Comparison of ENCODE assay signal across 8 cellular contexts in genomic region chr14:34539407-34540180, GRCh38. TPM values are rescaled to one million over a fixed set of nuclear protein-coding genes. Genes with fewer than 3 reads are reported as not detected.
DNase-seq lines count a peak whose midpoint lies in the region; TF ChIP-seq lines count a peak whose summit lies in the region.

Gene EAPP, minus strand, starts transcription at chr14:34539701. Its CDS starts 73 bp downstream, at chr14:34539628.

- peaks cover 30% of the 10 kb centered on the region for H3K79me2 ChIP-seq in OCI-LY3 (ENCODE audit: low read length)

- peak within 1 kb of the TSS; percentile 84 for H3K9ac ChIP-seq in OCI-LY3 (ENCODE audit: low read length)

- H3K27me3 ChIP-seq in OCI-LY3 (ENCODE audit: low read depth, low read length) (no peaks in the 10 kb centered on the region), cardiac muscle cell (no peaks in the 10 kb centered on the region), prostate gland (replicated peaks; ENCODE audit: insufficient read depth) (no peaks in the 10 kb centered on the region), uterus (no peaks in the 10 kb centered on the region)

- peak within 1 kb of the TSS; percentile 81 for H2AFZ ChIP-seq in OCI-LY3 (ENCODE audit: low read depth, low read length)

- no peaks in the 10 kb centered on the region for H3K27me3 Mint-ChIP-seq in activated naive CD4-positive, alpha-beta T cell treated with anti-CD3 and anti-CD28 coated beads, Interleukin-2, amount 50 U/mL, for 24 hours

- H3K4me2 ChIP-seq in OCI-LY3 (ENCODE audit: low read length): peak within 1 kb of the TSS; percentile 81

- no peaks in the 10 kb centered on the region for H3K9me3 ChIP-seq in OCI-LY3 (ENCODE audit: insufficient read depth, low read length)
- H3K9me3 ChIP-seq in cardiac muscle cell (ENCODE audit: low read depth): no peaks in the 10 kb centered on the region
- no peaks in the 10 kb centered on the region for H3K9me3 ChIP-seq in prostate gland
- H3K9me3 ChIP-seq in uterus: no peaks in the 10 kb centered on the region

- DNase-seq in HFF-Myc (ENCODE audit: extremely low read depth, low read depth): peak; percentile 88
- DNase-seq in cardiac muscle cell (ENCODE audit: low read depth in 1 of 2, low spot score in 1 of 2): peak; percentile 98
- DNase-seq in prostate gland (ENCODE audit: low spot score): peak; percentile 99
- DNase-seq in uterus: peak; percentile 95 to 98
- no peak for DNase-seq in hypothalamus (lab: John Stamatoyannopoulos, UW)

- H3K27ac ChIP-seq in OCI-LY3 (ENCODE audit: low read length) (peak within 1 kb of the TSS; percentile 49), cardiac muscle cell (peak within 1 kb of the TSS; percentile 97), prostate gland (peak within 1 kb of the TSS; percentile 96 to 97), uterus (peak within 1 kb of the TSS; percentile 91 to 95)

- H3K36me3 ChIP-seq in OCI-LY3 (replicated peaks; ENCODE audit: low read depth, low read length) (peaks cover 7% of the 10 kb centered on the region), cardiac muscle cell (peaks cover 6% of the 10 kb centered on the region), prostate gland (no peaks in the 10 kb centered on the region), uterus (no peaks in the 10 kb centered on the region)

- no peaks in the 10 kb centered on the region for H3K36me3 Mint-ChIP-seq in activated naive CD4-positive, alpha-beta T cell treated with anti-CD3 and anti-CD28 coated beads, Interleukin-2, amount 50 U/mL, for 24 hours

- H3K4me3 ChIP-seq in GM08714 (ENCODE audit: low read length) (peak within 1 kb of the TSS; percentile 80), HFF-Myc (replicated peaks; ENCODE audit: low read depth, low read length) (peak within 1 kb of the TSS; percentile 79), OCI-LY3 (ENCODE audit: low read length) (peak within 1 kb of the TSS; percentile 98), cardiac muscle cell (peak within 1 kb of the TSS; percentile 65), prostate gland (peak within 1 kb of the TSS; percentile 89 to 97), uterus (peak within 1 kb of the TSS; percentile 79 to 85)

- 4% methylated on average over 56 of the region's 59 CpGs for WGBS in prostate gland

- TF ChIP-seq POLR2A in prostate gland (IDR thresholded peaks at IDR 0.05) (peak; percentile 97), uterus (IDR thresholded peaks at IDR 0.05) (peak; percentile 94 to 97)

- peaks cover 10% of the 10 kb centered on the region for H3K4me1 ChIP-seq in OCI-LY3 (ENCODE audit: low read length)
- peaks cover 5% of the 10 kb centered on the region for H3K4me1 ChIP-seq in cardiac muscle cell (ENCODE audit: low read depth)
- H3K4me1 ChIP-seq in prostate gland (replicated peaks): no peaks in the 10 kb centered on the region
- H3K4me1 ChIP-seq in uterus: no peaks in the 10 kb centered on the region

- H3K27ac Mint-ChIP-seq in activated naive CD4-positive, alpha-beta T cell treated with anti-CD3 and anti-CD28 coated beads, Interleukin-2, amount 50 U/mL, for 24 hours: peak within 1 kb of the TSS; percentile 99

- H3K4me1 Mint-ChIP-seq in activated naive CD4-positive, alpha-beta T cell treated with anti-CD3 and anti-CD28 coated beads, Interleukin-2, amount 50 U/mL, for 24 hours: peaks cover 39% of the 10 kb centered on the region

- peak within 1 kb of the TSS; percentile 99 for H3K4me3 Mint-ChIP-seq in activated naive CD4-positive, alpha-beta T cell treated with anti-CD3 and anti-CD28 coated beads, Interleukin-2, amount 50 U/mL, for 24 hours

- H3K9me3 Mint-ChIP-seq in activated naive CD4-positive, alpha-beta T cell treated with anti-CD3 and anti-CD28 coated beads, Interleukin-2, amount 50 U/mL, for 24 hours: no peaks in the 10 kb centered on the region

- intact Hi-C loops in prostate gland (cut with DNase I) (loop anchor here (5.0 kb wide), 1 partner anchor 77 kb away; the partner anchor contains the start of gene SPTSSA), uterus (cut with DNase I; ENCODE audit: low total_unique reads) (no loop called here)

- TF ChIP-seq CTCF in HFF-Myc (IDR thresholded peaks at IDR 0.05; ENCODE audit: low read depth, low read length, missing control alignments) (no peak), OCI-LY3 (IDR thresholded peaks at IDR 0.05; ENCODE audit: low read depth, low read length) (no peak), cardiac muscle cell (IDR thresholded peaks at IDR 0.05; ENCODE audit: low read depth, low read length) (no peak), prostate gland (IDR thresholded peaks at IDR 0.05) (peak in 2 of 4 experiments; percentile 29 to 41), uterus (IDR thresholded peaks at IDR 0.05) (peak in 3 of 4 experiments; percentile 7 to 33 (median 25))

- H4K20me1 ChIP-seq in OCI-LY3 (ENCODE audit: insufficient read depth, low read length): no peaks in the 10 kb centered on the region

RNA-seq across cellular contexts. Expression of gene EAPP, which starts in this region (rescaled TPM):
- total RNA-seq in cardiac muscle cell (42.3 and 42.4 TPM in 2 replicates), prostate gland (10 to 100 TPM; 41.6 to 52.6 TPM), uterus (10 to 100 TPM; 36.1 to 68.8 (median 48.9) TPM)
- polyA plus RNA-seq in cardiac muscle cell: 53.2 and 72.3 TPM in 2 replicates

Comparison
In these comparisons a context has a peak if more than half of its experiments do, and no peak if none do; other contexts are left out.
1. DNase-seq: peak in HFF-Myc (single experiment), cardiac muscle cell (2 of 2), prostate gland (single experiment) and uterus (2 of 2); none in hypothalamus (0 of 51).
2. CTCF ChIP-seq: peak in uterus (3 of 4); none in HFF-Myc (single experiment), OCI-LY3 (single experiment) and cardiac muscle cell (single experiment).
3. Peak in every context shown above with its lines, with median percentiles within 50 percentile points of each other: H3K4me3 ChIP-seq and H3K27ac ChIP-seq.